ENCODE assay signal across 1 cellular context in the genomic region with DNA sequence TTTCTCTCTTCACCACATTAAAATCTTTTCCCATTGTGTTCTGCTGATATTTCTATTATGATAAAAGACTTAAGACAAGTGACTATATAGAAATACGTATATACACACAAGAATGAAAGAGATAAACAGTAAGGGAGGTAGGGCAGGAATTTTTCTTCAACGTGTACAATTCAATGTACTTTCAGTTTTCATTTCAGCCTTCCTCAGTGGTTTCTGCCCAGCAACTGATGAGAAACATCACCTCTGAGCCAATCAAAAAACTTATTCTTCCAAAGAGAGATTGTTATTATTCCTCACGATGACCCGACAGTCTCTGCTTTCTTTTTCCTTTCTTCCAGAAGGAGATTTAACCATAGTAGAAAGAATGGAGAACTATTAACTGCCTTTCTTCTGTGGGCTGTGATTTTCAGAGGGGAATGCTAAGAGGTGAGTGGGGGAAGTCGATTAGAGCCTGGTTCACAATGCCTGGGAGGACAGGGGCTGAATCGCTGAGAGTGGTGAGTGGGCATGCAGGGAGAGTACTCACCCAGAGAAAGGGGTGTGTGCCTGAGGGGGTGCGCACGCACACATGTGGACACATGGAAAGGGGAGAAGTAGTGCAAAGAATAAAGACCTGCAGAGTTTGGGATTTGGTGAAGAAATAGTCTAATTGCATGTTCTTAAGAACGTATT.
TF ChIP-seq lines count a peak whose summit lies in the region.

Gene BTN3A1 (plus strand): TSS at position 289 of the 672 bp plus-strand sequence. CDS start 3,289 bp downstream, outside the sequence.

TF ChIP-seq in K562, 482 proteins besides CTCF, POLR2A, EP300 and RAD21 (continued from another document and continues in another):
- TF ChIP-seq UBTF (IDR thresholded peaks at IDR 0.05; ENCODE audit: borderline replicate concordance in 1 of 2, low read depth in 2 of 2, low read length in 2 of 2), result 0 out of 4 replicates have a peak, but pooled peaks have one; percentile 22 to 27
- peak; percentile 52; the same call in 1 of the 2 replicates for TF ChIP-seq OTX1 (CRISPR knock-in tag; IDR thresholded peaks at IDR 0.05)
- TF ChIP-seq GATAD2B (IDR thresholded peaks at IDR 0.05; ENCODE audit: borderline replicate concordance), result 0 out of 2 replicates have a peak, but pooled peaks have one; percentile 30
- TF ChIP-seq, protein P1, sequence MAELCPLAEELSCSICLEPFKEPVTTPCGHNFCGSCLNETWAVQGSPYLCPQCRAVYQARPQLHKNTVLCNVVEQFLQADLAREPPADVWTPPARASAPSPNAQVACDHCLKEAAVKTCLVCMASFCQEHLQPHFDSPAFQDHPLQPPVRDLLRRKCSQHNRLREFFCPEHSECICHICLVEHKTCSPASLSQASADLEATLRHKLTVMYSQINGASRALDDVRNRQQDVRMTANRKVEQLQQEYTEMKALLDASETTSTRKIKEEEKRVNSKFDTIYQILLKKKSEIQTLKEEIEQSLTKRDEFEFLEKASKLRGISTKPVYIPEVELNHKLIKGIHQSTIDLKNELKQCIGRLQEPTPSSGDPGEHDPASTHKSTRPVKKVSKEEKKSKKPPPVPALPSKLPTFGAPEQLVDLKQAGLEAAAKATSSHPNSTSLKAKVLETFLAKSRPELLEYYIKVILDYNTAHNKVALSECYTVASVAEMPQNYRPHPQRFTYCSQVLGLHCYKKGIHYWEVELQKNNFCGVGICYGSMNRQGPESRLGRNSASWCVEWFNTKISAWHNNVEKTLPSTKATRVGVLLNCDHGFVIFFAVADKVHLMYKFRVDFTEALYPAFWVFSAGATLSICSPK (IDR thresholded peaks at IDR 0.05; ENCODE audit: borderline replicate concordance), result no peak
- TF ChIP-seq FOXK2 (conservative IDR thresholded peaks at IDR 0.05 in 1 of 2, IDR thresholded peaks at IDR 0.05 in 1 of 2; ENCODE audit: low read depth in 2 of 2), result 0 out of 4 replicates have a peak, but pooled peaks have one; percentile 28 to 63
- TF ChIP-seq TOE1 (IDR thresholded peaks at IDR 0.05; ENCODE audit: borderline replicate concordance), result 0 out of 2 replicates have a peak, but pooled peaks have one; percentile 36
- TF ChIP-seq TOE1 (CRISPR knock-in tag; IDR thresholded peaks at IDR 0.05; ENCODE audit: borderline replicate concordance, low read depth), result no peak
- TF ChIP-seq SMARCA4 (IDR thresholded peaks at IDR 0.05), result peak; percentile 16; the same call in 1 of the 2 replicates
- TF ChIP-seq KDM1A (IDR thresholded peaks at IDR 0.05), result peak in 1 of 2 experiments; percentile 84; a peak in 2 of 4 replicates
- TF ChIP-seq, protein P2, sequence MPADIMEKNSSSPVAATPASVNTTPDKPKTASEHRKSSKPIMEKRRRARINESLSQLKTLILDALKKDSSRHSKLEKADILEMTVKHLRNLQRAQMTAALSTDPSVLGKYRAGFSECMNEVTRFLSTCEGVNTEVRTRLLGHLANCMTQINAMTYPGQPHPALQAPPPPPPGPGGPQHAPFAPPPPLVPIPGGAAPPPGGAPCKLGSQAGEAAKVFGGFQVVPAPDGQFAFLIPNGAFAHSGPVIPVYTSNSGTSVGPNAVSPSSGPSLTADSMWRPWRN (IDR thresholded peaks at IDR 0.05; ENCODE audit: low read depth), result peak; percentile 64
- TF ChIP-seq RFX1 (IDR thresholded peaks at IDR 0.05), result no peak; the same call in 1 of the 2 replicates
- TF ChIP-seq ZNF263 (CRISPR knock-in tag; IDR thresholded peaks at IDR 0.05; ENCODE audit: borderline replicate concordance), result no peak
- peak; percentile 16; the same call in 1 of the 2 replicates for TF ChIP-seq C11orf30 (IDR thresholded peaks at IDR 0.05; ENCODE audit: low read depth)
- peak; percentile 80; the same call in 1 of the 2 replicates for TF ChIP-seq CREB1 (IDR thresholded peaks at IDR 0.05)
- peak; percentile 92 for TF ChIP-seq CREB1 (CRISPR knock-in tag; IDR thresholded peaks at IDR 0.05)
- TF ChIP-seq RBM25 (IDR thresholded peaks at IDR 0.05; ENCODE audit: low read depth, low read length, severe bottlenecking), result peak; percentile 56
- TF ChIP-seq, protein P3, sequence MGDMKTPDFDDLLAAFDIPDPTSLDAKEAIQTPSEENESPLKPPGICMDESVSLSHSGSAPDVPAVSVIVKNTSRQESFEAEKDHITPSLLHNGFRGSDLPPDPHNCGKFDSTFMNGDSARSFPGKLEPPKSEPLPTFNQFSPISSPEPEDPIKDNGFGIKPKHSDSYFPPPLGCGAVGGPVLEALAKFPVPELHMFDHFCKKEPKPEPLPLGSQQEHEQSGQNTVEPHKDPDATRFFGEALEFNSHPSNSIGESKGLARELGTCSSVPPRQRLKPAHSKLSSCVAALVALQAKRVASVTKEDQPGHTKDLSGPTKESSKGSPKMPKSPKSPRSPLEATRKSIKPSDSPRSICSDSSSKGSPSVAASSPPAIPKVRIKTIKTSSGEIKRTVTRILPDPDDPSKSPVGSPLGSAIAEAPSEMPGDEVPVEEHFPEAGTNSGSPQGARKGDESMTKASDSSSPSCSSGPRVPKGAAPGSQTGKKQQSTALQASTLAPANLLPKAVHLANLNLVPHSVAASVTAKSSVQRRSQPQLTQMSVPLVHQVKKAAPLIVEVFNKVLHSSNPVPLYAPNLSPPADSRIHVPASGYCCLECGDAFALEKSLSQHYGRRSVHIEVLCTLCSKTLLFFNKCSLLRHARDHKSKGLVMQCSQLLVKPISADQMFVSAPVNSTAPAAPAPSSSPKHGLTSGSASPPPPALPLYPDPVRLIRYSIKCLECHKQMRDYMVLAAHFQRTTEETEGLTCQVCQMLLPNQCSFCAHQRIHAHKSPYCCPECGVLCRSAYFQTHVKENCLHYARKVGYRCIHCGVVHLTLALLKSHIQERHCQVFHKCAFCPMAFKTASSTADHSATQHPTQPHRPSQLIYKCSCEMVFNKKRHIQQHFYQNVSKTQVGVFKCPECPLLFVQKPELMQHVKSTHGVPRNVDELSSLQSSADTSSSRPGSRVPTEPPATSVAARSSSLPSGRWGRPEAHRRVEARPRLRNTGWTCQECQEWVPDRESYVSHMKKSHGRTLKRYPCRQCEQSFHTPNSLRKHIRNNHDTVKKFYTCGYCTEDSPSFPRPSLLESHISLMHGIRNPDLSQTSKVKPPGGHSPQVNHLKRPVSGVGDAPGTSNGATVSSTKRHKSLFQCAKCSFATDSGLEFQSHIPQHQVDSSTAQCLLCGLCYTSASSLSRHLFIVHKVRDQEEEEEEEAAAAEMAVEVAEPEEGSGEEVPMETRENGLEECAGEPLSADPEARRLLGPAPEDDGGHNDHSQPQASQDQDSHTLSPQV (IDR thresholded peaks at IDR 0.05), result peak; percentile 30; the same call in 1 of the 2 replicates
- no peak for TF ChIP-seq ZSCAN29 (IDR thresholded peaks at IDR 0.05)
- TF ChIP-seq CREM (IDR thresholded peaks at IDR 0.05; ENCODE audit: low read depth), result peak; percentile 92
- TF ChIP-seq RREB1 (CRISPR knock-in tag; IDR thresholded peaks at IDR 0.05), result no peak
- TF ChIP-seq, protein P4, sequence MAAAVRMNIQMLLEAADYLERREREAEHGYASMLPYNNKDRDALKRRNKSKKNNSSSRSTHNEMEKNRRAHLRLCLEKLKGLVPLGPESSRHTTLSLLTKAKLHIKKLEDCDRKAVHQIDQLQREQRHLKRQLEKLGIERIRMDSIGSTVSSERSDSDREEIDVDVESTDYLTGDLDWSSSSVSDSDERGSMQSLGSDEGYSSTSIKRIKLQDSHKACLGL (CRISPR knock-in tag; IDR thresholded peaks at IDR 0.05; ENCODE audit: borderline replicate concordance, poor library complexity, severe bottlenecking), result peak; percentile 37
- no peak for TF ChIP-seq NONO (IDR thresholded peaks at IDR 0.05; ENCODE audit: low read depth in 2 of 2, low read length in 1 of 2)
- peak; percentile 9; the same call in 1 of the 2 replicates for TF ChIP-seq TAF7 (tag; IDR thresholded peaks at IDR 0.05)
- no peak for TF ChIP-seq ZKSCAN1 (IDR thresholded peaks at IDR 0.05; ENCODE audit: low read depth, low read length)
- TF ChIP-seq SAP30 (IDR thresholded peaks at IDR 0.05; ENCODE audit: borderline replicate concordance, insufficient read depth, low read depth, low read length, poor library complexity, severe bottlenecking), result peak; percentile 80
- peak; percentile 83; the same call in 1 of the 2 replicates for TF ChIP-seq KLF13 (tag; IDR thresholded peaks at IDR 0.05; ENCODE audit: borderline replicate concordance, low read depth)
- no peak for TF ChIP-seq BRCA1 (IDR thresholded peaks at IDR 0.05)
- no peak for TF ChIP-seq BRCA1 (CRISPR knock-in tag; IDR thresholded peaks at IDR 0.05)
- peak; percentile 6; the same call in 1 of the 2 replicates for TF ChIP-seq JUND (IDR thresholded peaks at IDR 0.05; ENCODE audit: borderline replicate concordance, low read depth, low read length)
- no peak for TF ChIP-seq JUND (tag; IDR thresholded peaks at IDR 0.05; ENCODE audit: borderline replicate concordance, low read depth, low read length)
- TF ChIP-seq, protein P5, sequence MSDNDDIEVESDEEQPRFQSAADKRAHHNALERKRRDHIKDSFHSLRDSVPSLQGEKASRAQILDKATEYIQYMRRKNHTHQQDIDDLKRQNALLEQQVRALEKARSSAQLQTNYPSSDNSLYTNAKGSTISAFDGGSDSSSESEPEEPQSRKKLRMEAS (CRISPR knock-in tag; IDR thresholded peaks at IDR 0.05), result 0 out of 2 replicates have a peak, but pooled peaks have one; percentile 39
- TF ChIP-seq ZNF780A (CRISPR knock-in tag; IDR thresholded peaks at IDR 0.05), result 0 out of 2 replicates have a peak, but pooled peaks have one; percentile 13
- peak; percentile 97 for TF ChIP-seq RFX5 (IDR thresholded peaks at IDR 0.05; ENCODE audit: low read depth, low read length)
- TF ChIP-seq ZFPM2 (CRISPR knock-in tag; IDR thresholded peaks at IDR 0.05), result no peak
- TF ChIP-seq MCM7 (IDR thresholded peaks at IDR 0.05), result no peak
- TF ChIP-seq TAF9B (IDR thresholded peaks at IDR 0.05; ENCODE audit: partially characterized antibody), result peak; percentile 53
- no peak for TF ChIP-seq POU5F1 (IDR thresholded peaks at IDR 0.05; ENCODE audit: borderline replicate concordance, low read depth, low read length, partially characterized antibody)
- peak; percentile 28; the same call in 1 of the 2 replicates for TF ChIP-seq SMARCE1 (IDR thresholded peaks at IDR 0.05)
- no peak for TF ChIP-seq HNRNPLL (IDR thresholded peaks at IDR 0.05; ENCODE audit: low read depth, low read length, poor library complexity, severe bottlenecking)
- TF ChIP-seq EGR1 (conservative IDR thresholded peaks at IDR 0.05), result peak; percentile 29; the same call in 1 of the 2 replicates
- TF ChIP-seq PURB (CRISPR knock-in tag; IDR thresholded peaks at IDR 0.05; ENCODE audit: low read depth), result no peak
- TF ChIP-seq MYC (IDR thresholded peaks at IDR 0.05; ENCODE audit: low read depth, low read length), result 0 out of 2 replicates have a peak, but pooled peaks have one; percentile 40
- TF ChIP-seq MYC (CRISPR knock-in tag; IDR thresholded peaks at IDR 0.05; ENCODE audit: borderline replicate concordance, low read depth), result no peak
- no peak for TF ChIP-seq XRCC4 (IDR thresholded peaks at IDR 0.05; ENCODE audit: extremely low read depth, insufficient read depth, insufficient read length)
